17 cellular contexts compared by ENCODE assay signal in the genomic region with DNA sequence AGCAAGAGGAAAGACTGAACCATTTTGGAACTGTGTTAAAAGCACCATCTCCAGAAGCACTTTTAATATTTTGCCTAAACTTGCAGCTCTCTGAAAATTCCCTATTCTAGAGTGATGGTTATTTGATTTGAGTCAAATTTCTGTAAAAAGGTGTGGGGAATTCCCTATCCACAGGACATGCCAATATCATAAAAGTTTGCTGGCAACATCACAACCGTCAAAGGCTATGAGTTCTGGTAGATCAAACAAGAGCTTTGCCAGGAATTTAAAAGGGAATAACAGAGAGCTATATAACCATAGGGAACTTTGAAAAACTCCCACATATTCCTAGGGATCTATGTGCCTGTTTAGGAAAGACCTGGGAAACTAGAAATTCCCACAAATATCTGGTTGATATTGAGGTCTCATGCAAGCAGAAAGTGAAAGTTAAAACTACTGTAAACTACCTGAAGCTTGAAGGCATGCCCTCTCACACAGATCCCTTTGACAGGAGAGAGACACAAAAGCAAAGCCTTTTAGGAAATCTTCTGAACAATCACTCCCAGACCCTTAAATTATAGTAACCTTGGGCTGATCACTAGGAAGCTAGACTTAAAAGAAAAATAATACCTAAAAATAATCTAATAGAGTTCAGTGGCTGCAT.
DNase-seq lines count a peak whose midpoint lies in the region; ATAC-seq and TF ChIP-seq lines count a peak whose summit lies in the region.
"Had no signal": no experiment of that assay in that cellular context is flagged by ENCODE, and none has a peak within 500 bp of the region (broad histone marks: within the 10 kb centered on the region; RNA-seq: fewer than 3 reads in every experiment).

No MANE protein-coding gene starts in this region.

- TF ChIP-seq EP300 in ovary (IDR thresholded peaks at IDR 0.05) = no peak

- intact Hi-C loops in ovary (cut with DNase I) = no loop called here

- H3K27ac ChIP-seq in liver (ENCODE audit: low read depth in 1 of 2, low read length in 2 of 2) (peak overlapping the region in 1 of 2 donors; percentile 32), right atrium auricular region (no peak overlapping the region), ovary (no peak overlapping the region)
- H3K27ac ChIP-seq: SJCRH30 had no signal

- H3K27me3 ChIP-seq in liver (ENCODE audit: control insufficient read depth in 4 of 4, insufficient read depth in 4 of 4, low read length in 3 of 4) (no peaks in the 10 kb centered on the region), right atrium auricular region (no peaks in the 10 kb centered on the region), ovary (no peaks in the 10 kb centered on the region)
- H3K27me3 ChIP-seq: SJCRH30 had no signal

- TF ChIP-seq POLR2A in ovary (IDR thresholded peaks at IDR 0.05) = no peak

- no peak overlapping the region for H3K9ac ChIP-seq in liver (ENCODE audit: low read depth in 1 of 2, low read length in 2 of 2)

- H3K4me3 ChIP-seq in LNCaP clone FGC (ENCODE audit: low read depth, low read length) (peak overlapping the region; percentile 2; the same call in 1 of the 2 replicates), liver (ENCODE audit: low read depth in 1 of 3, low read length in 3 of 3) (peak overlapping the region in 1 of 3 donors; percentile 46), right atrium auricular region (no peak overlapping the region), ovary (no peak overlapping the region)
- H3K4me3 ChIP-seq: K562, SJCRH30 had no signal

- in situ Hi-C loops in ACHN (cut with HindIII; ENCODE audit: low pct_ligation_motif_present, low pct_unique_long_range_greater_than_20kb, low sequenced_read_pairs) (no loop called here), GM13977 (cut with MboI; ENCODE audit: low pct_unique_long_range_greater_than_20kb, low sequenced_read_pairs, unreplicated experiment) (no loop called here)

- TF ChIP-seq RAD21 in liver (IDR thresholded peaks at IDR 0.05) = no peak

- DNase-seq in ACHN = peak; percentile 12
- DNase-seq in LNCaP clone FGC (ENCODE audit: low read depth) = peak; percentile 82
- peak; percentile 19 for DNase-seq in amniotic epithelial cell (ENCODE audit: low read depth)
- no peak for DNase-seq in right atrium auricular region (ENCODE audit: low spot score)
- no peak for DNase-seq in GM13977 (ENCODE audit: low spot score)
- no peak for DNase-seq in ovary
- DNase-seq: CD4-positive, alpha-beta T cell; H7; NCI-H1417; NCI-H187; NCI-H226; NCI-H524; SJCRH30 had no signal

- H3K9me3 ChIP-seq in liver (ENCODE audit: control insufficient read depth in 4 of 4, low read length in 3 of 4) (no peaks in the 10 kb centered on the region), right atrium auricular region (no peaks in the 10 kb centered on the region), ovary (no peaks in the 10 kb centered on the region)
- H3K9me3 ChIP-seq: SJCRH30 had no signal

- TF ChIP-seq CTCF in LNCaP clone FGC (IDR thresholded peaks at IDR 0.05; ENCODE audit: control insufficient read depth, extremely low read depth, insufficient read depth) = no peak
- TF ChIP-seq CTCF in liver (IDR thresholded peaks at IDR 0.05; ENCODE audit: low read depth, low read length, missing input control) = no peak
- no peak for TF ChIP-seq CTCF in right atrium auricular region (IDR thresholded peaks at IDR 0.05)
- TF ChIP-seq CTCF in GM13977 (IDR thresholded peaks at IDR 0.05; ENCODE audit: extremely low read depth, insufficient read depth, missing control alignments) = no peak
- no peak for TF ChIP-seq CTCF in ovary (IDR thresholded peaks at IDR 0.05)

- ATAC-seq in GM18520 (IDR thresholded peaks at IDR 0.05; ENCODE audit: unreplicated experiment) = no peak
- ATAC-seq: K562, Panc1 had no signal

- H3K36me3 ChIP-seq in liver (ENCODE audit: control insufficient read depth in 4 of 4, insufficient read depth in 3 of 4, low read depth in 1 of 4, low read length in 3 of 4) = no peaks in the 10 kb centered on the region
- no peaks in the 10 kb centered on the region for H3K36me3 ChIP-seq in right atrium auricular region
- no peaks in the 10 kb centered on the region for H3K36me3 ChIP-seq in ovary
- H3K36me3 ChIP-seq: SJCRH30 had no signal

- WGBS in liver = 26% methylated on average over 1 of the region's 1 CpG
- 43 to 63% (median 56%) methylated on average over 1 of the region's 1 CpG for WGBS in ovary, 3 donors

- H3K4me1 ChIP-seq in liver (ENCODE audit: control insufficient read depth in 4 of 4, insufficient read depth in 4 of 4, low read length in 3 of 4) (peaks cover 0 to 6% (median 0%) of the 10 kb centered on the region in 4 donors), right atrium auricular region (no peaks in the 10 kb centered on the region), ovary (ENCODE audit: insufficient read depth) (no peaks in the 10 kb centered on the region)
- H3K4me1 ChIP-seq: SJCRH30 had no signal

TF ChIP-seq in liver, 16 proteins besides CTCF, POLR2A, EP300 and RAD21:
- no peak for TF ChIP-seq GABPA (IDR thresholded peaks at IDR 0.05 in 1 of 2, conservative IDR thresholded peaks at IDR 0.05 in 1 of 2)
- TF ChIP-seq, protein P1, sequence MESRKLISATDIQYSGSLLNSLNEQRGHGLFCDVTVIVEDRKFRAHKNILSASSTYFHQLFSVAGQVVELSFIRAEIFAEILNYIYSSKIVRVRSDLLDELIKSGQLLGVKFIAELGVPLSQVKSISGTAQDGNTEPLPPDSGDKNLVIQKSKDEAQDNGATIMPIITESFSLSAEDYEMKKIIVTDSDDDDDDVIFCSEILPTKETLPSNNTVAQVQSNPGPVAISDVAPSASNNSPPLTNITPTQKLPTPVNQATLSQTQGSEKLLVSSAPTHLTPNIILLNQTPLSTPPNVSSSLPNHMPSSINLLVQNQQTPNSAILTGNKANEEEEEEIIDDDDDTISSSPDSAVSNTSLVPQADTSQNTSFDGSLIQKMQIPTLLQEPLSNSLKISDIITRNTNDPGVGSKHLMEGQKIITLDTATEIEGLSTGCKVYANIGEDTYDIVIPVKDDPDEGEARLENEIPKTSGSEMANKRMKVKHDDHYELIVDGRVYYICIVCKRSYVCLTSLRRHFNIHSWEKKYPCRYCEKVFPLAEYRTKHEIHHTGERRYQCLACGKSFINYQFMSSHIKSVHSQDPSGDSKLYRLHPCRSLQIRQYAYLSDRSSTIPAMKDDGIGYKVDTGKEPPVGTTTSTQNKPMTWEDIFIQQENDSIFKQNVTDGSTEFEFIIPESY (IDR thresholded peaks at IDR 0.05) = peak; percentile 15
- TF ChIP-seq SP1 (IDR thresholded peaks at IDR 0.05) = peak; percentile 36
- TF ChIP-seq RXRA (IDR thresholded peaks at IDR 0.05) = peak; percentile 10 to 21

Comparison
In these comparisons a context has a peak if more than half of its experiments do, and no peak if none do; other contexts are left out.
1. DNase-seq: peak in ACHN (single experiment), LNCaP clone FGC (single experiment) and amniotic epithelial cell (single experiment); none in right atrium auricular region (single experiment), GM13977 (single experiment) and ovary (0 of 5).